In the genomic region with DNA sequence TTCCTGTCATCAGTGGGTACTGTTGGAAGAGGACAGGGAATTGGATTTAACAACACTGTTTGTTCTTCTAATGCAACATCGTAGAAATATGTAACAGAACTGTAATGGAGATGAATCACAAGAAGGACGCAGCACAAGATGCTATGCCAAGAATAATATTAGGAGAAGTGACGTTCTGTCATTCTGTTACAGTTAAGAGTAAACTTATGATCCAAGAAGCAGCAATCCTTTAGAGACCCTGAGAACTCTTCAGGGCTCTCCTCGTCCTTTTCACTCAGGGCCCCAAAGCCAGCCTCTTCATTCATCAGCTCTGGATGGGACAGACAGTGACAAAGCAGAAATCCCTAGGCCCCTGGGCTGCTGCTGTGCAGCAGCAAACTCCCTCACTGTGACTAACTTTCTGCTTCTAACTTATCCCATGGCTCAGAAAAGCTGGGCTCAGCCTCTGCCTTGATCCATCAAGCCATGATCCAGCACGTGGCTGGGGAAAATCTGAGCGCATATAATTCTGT, we compare ENCODE assay signal across 15 cellular contexts. TPM values are rescaled to one million over a fixed set of nuclear protein-coding genes. Genes with fewer than 3 reads are reported as not detected.
DNase-seq lines count a peak whose midpoint lies in the region; ATAC-seq and TF ChIP-seq lines count a peak whose summit lies in the region.
"Had no signal": no experiment of that assay in that cellular context is flagged by ENCODE, and none has a peak within 500 bp of the region (broad histone marks: within the 10 kb centered on the region; RNA-seq: fewer than 3 reads in every experiment).

No MANE protein-coding gene starts in this region.

- no peaks in the 10 kb centered on the region for H3K27me3 ChIP-seq in Panc1 (ENCODE audit: control insufficient read depth, insufficient read depth, low read length)

- TF ChIP-seq CTCF in AG09309 (IDR thresholded peaks at IDR 0.05; ENCODE audit: control insufficient read depth, insufficient read depth, low read depth, low read length, missing control alignments) (no peak), Panc1 (IDR thresholded peaks at IDR 0.05) (no peak)

- in situ Hi-C loops in Panc1 (cut with HindIII; ENCODE audit: low pct_unique_long_range_greater_than_20kb, low sequenced_read_pairs): no loop called here

- H3K4me1 ChIP-seq in Panc1 (ENCODE audit: control insufficient read depth, insufficient read depth, low read length): peaks cover 31% of the 10 kb centered on the region
- H3K4me1 ChIP-seq: Caco-2 had no signal

- intact Hi-C loops in Panc1 (cut with micrococcal nuclease; ENCODE audit: unreplicated experiment): no loop called here

- ATAC-seq in Panc1 (peak; percentile 92), GM19397 (IDR thresholded peaks at IDR 0.05; ENCODE audit: unreplicated experiment) (no peak), GM21528 (IDR thresholded peaks at IDR 0.05; ENCODE audit: low FRiP score, unreplicated experiment) (no peak)

- no peaks in the 10 kb centered on the region; the same call in 1 of the 2 replicates for H3K9me3 ChIP-seq in Panc1 (ENCODE audit: control insufficient read depth, insufficient read depth, low read depth, low read length)
- H3K9me3 ChIP-seq: Caco-2 had no signal

- H3K27ac ChIP-seq in Panc1 (ENCODE audit: low read length): peak overlapping the region; percentile 83
- H3K27ac ChIP-seq: VCaP had no signal

- no TSS peak for BruUV-seq in Panc1 (replicated peaks; lab: Mats Ljungman, UMichigan)

- H3K36me3 ChIP-seq in Panc1 (ENCODE audit: control insufficient read depth, insufficient read depth, low read length): no peaks in the 10 kb centered on the region

- CTCF ChIA-PET in Panc1 (lab: Charles Lee): interaction anchor here (0.6 to 1.5 kb wide), 3 partner anchors 118 to 158 kb away, joined by 3 to 9 read pairs (median 3); no protein-coding TSS in a partner anchor

- H3K4me3 ChIP-seq in AG09309 (ENCODE audit: control insufficient read depth, low read depth, low read length): no peak overlapping the region
- H3K4me3 ChIP-seq in Panc1 (ENCODE audit: low read depth in 2 of 2, low read length in 2 of 2): peak overlapping the region in 1 of 2 experiments; percentile 30; a peak in 3 of 4 replicates

- POLR2A ChIA-PET in Panc1 (lab: Charles Lee): interaction anchor here (0.5 kb wide), 1 partner anchor 587 kb away, joined by 4 read pairs; no protein-coding TSS in a partner anchor

- peak; percentile 88 for DNase-seq in AG09309 (ENCODE audit: low read depth)
- peak; percentile 98 for DNase-seq in Panc1 (ENCODE audit: low read depth, low spot score)
- DNase-seq in fibroblast of gingiva (ENCODE audit: low read depth): peak; percentile 93
- peak; percentile 81 for DNase-seq in non-pigmented ciliary epithelial cell (ENCODE audit: low read depth)
- no peak for DNase-seq in NCI-H1092 (lab: John Stamatoyannopoulos, UW)
- no peak for DNase-seq in KG1 (lab: John Stamatoyannopoulos, UW)
- DNase-seq: activated gamma-delta T cell treated with Interleukin-2 at 50 U/mL for 16 hours; Caco-2; glutamatergic neuron; Kasumi-1; stimulated activated CD8-positive, alpha-beta memory T cell treated with anti-CD3 and anti-CD28 coated beads, Interleukin-4, amount 100 ng/mL, for 48 hours had no signal

RNA-seq across cellular contexts. Expression of a gene that starts 8.7 kb away (rescaled TPM):
- total RNA-seq in Panc1 (2021; ENCODE audit: unreplicated experiment): not detected
- polyA plus RNA-seq in Panc1 (2012; ENCODE audit: insufficient read length): not detected
- total RNA-seq: Caco-2 had no signal
- polyA plus RNA-seq: neural cell had no signal

Comparison
In these comparisons a context has a peak if more than half of its experiments do, and no peak if none do; other contexts are left out.
1. DNase-seq: peak in AG09309 (single experiment), Panc1 (single experiment), fibroblast of gingiva (single experiment) and non-pigmented ciliary epithelial cell (single experiment); none in NCI-H1092 (single experiment) and KG1 (single experiment).